ENCODE assay signal across 19 cellular contexts in genomic region chr12:94203796-94204195, GRCh38. TPM values are rescaled to one million over a fixed set of nuclear protein-coding genes. Genes with fewer than 3 reads are reported as not detected.
DNase-seq lines count a peak whose midpoint lies in the region; ATAC-seq, FAIRE-seq and TF ChIP-seq lines count a peak whose summit lies in the region.
"Had no signal": no experiment of that assay in that cellular context is flagged by ENCODE, and none has a peak within 500 bp of the region (broad histone marks: within the 10 kb centered on the region; RNA-seq: fewer than 3 reads in every experiment).

No MANE protein-coding gene starts in this region.

- H3F3A ChIP-seq in DOHH2 (ENCODE audit: control insufficient read depth, insufficient read depth), result peaks cover 11% of the 10 kb centered on the region

- H3K79me2 ChIP-seq in DOHH2 (ENCODE audit: control insufficient read depth, low read length), result no peaks in the 10 kb centered on the region

- H3K36me3 Mint-ChIP-seq in activated T-helper 17 cell treated with anti-CD3 and anti-CD28 coated beads, Interleukin-2, amount 50 U/mL, for 72 hours (ENCODE audit: low read depth), result no peaks in the 10 kb centered on the region
- peaks cover 5% of the 10 kb centered on the region for H3K36me3 Mint-ChIP-seq in natural killer cell treated with Interleukin-12 subunit alpha and Interleukin-12 subunit beta and Interleukin-15 and Interleukin-18, amount 100 ng/mL, for 72 hours

- H3K4me1 ChIP-seq in DOHH2 (ENCODE audit: control insufficient read depth, low read length) (peaks cover 68% of the 10 kb centered on the region), HUES64 (ENCODE audit: insufficient read depth, low read length) (peaks cover 11% of the 10 kb centered on the region), tibial artery (peaks cover 0 to 14% (median 12%) of the 10 kb centered on the region in 4 donors)
- H3K4me1 ChIP-seq: Caco-2, thyroid gland had no signal

- DNase-seq in natural killer cell treated with Interleukin-12 subunit alpha and Interleukin-12 subunit beta and Interleukin-15 and Interleukin-18, amount 100 ng/mL, for 72 hours (ENCODE audit: low spot score), result no peak
- DNase-seq in NCI-H1417 treated with DMSO at 0.1 percent for 48 hours (lab: John Stamatoyannopoulos, UW) (no peak), D721Med (ENCODE audit: insufficient read length, low spot score) (no peak), tibial artery (no peak)
- DNase-seq: activated naive CD4-positive, alpha-beta T cell treated with anti-CD3 and anti-CD28 coated beads for 36 hours; Caco-2; colonic mucosa; heart left ventricle; NCI-H1694; NCI-H774; thyroid gland had no signal

- no peak overlapping the region for H3K9ac ChIP-seq in HUES64 (ENCODE audit: low read depth, low read length)

- FAIRE-seq in D721Med (lab: Jason Lieb, UNC), result no peak
- FAIRE-seq: endothelial cell of umbilical vein, H54, HepG2 had no signal

- intact Hi-C loops in tibial artery (cut with DNase I; ENCODE audit: low total_unique reads), result no loop called here

- ATAC-seq in activated T-helper 17 cell treated with anti-CD3 and anti-CD28 coated beads, Interleukin-2, amount 50 U/mL, for 72 hours (replicated peaks), result no peak
- ATAC-seq in natural killer cell treated with Interleukin-12 subunit alpha and Interleukin-12 subunit beta and Interleukin-15 and Interleukin-18, amount 100 ng/mL, for 72 hours, result no peak
- ATAC-seq: heart left ventricle, HepG2 had no signal

- peaks cover 4% of the 10 kb centered on the region for H3K9me3 Mint-ChIP-seq in activated T-helper 17 cell treated with anti-CD3 and anti-CD28 coated beads, Interleukin-2, amount 50 U/mL, for 72 hours
- peaks cover 3% of the 10 kb centered on the region for H3K9me3 Mint-ChIP-seq in natural killer cell treated with Interleukin-12 subunit alpha and Interleukin-12 subunit beta and Interleukin-15 and Interleukin-18, amount 100 ng/mL, for 72 hours
- H3K9me3 Mint-ChIP-seq: activated naive CD4-positive, alpha-beta T cell treated with anti-CD3 and anti-CD28 coated beads for 36 hours had no signal

- WGBS in HUES64, result 76% methylated on average over 5 of the region's 5 CpGs

- H3K9me3 ChIP-seq in DOHH2 (ENCODE audit: control insufficient read depth, insufficient read depth, low read length) (no peaks in the 10 kb centered on the region), HUES64 (ENCODE audit: insufficient read depth, low read depth, low read length) (no peaks in the 10 kb centered on the region), tibial artery (no peaks in the 10 kb centered on the region)
- H3K9me3 ChIP-seq: Caco-2, colonic mucosa, heart left ventricle, right atrium auricular region, thyroid gland had no signal

- no peaks in the 10 kb centered on the region for H3K9me2 ChIP-seq in DOHH2 (replicated peaks; ENCODE audit: control insufficient read depth, low read length)

- H3K27me3 ChIP-seq in DOHH2 (ENCODE audit: control insufficient read depth, low read length) (no peaks in the 10 kb centered on the region), HUES64 (ENCODE audit: insufficient read depth, low read length) (no peaks in the 10 kb centered on the region), tibial artery (no peaks in the 10 kb centered on the region)
- H3K27me3 ChIP-seq: colonic mucosa, heart left ventricle, right atrium auricular region, thyroid gland had no signal

- H3K27ac Mint-ChIP-seq in activated T-helper 17 cell treated with anti-CD3 and anti-CD28 coated beads, Interleukin-2, amount 50 U/mL, for 72 hours, result no peak overlapping the region
- H3K27ac Mint-ChIP-seq in natural killer cell treated with Interleukin-12 subunit alpha and Interleukin-12 subunit beta and Interleukin-15 and Interleukin-18, amount 100 ng/mL, for 72 hours, result peak overlapping the region; percentile 99

- H3K4me2 ChIP-seq in DOHH2 (ENCODE audit: low read length), result peak overlapping the region; percentile 81

- peaks cover 50% of the 10 kb centered on the region for H3K4me1 Mint-ChIP-seq in activated T-helper 17 cell treated with anti-CD3 and anti-CD28 coated beads, Interleukin-2, amount 50 U/mL, for 72 hours
- H3K4me1 Mint-ChIP-seq in natural killer cell treated with Interleukin-12 subunit alpha and Interleukin-12 subunit beta and Interleukin-15 and Interleukin-18, amount 100 ng/mL, for 72 hours (ENCODE audit: low read depth in 2 of 2), result peaks cover 53 to 74% of the 10 kb centered on the region in 2 donors

- no peaks in the 10 kb centered on the region for H4K20me1 ChIP-seq in DOHH2 (ENCODE audit: control insufficient read depth, insufficient read depth, low read depth, low read length)

- H3K27ac ChIP-seq in DOHH2 (ENCODE audit: low read depth, low read length) (peak overlapping the region; percentile 7; the same call in 1 of the 2 replicates), HUES64 (ENCODE audit: low read depth, low read length) (peak overlapping the region; percentile 6; the same call in 1 of the 2 replicates), tibial artery (no peak overlapping the region)
- H3K27ac ChIP-seq: colonic mucosa, right atrium auricular region, SK-N-MC, thyroid gland had no signal

- peak overlapping the region; percentile 54 for H3K4me3 Mint-ChIP-seq in activated T-helper 17 cell treated with anti-CD3 and anti-CD28 coated beads, Interleukin-2, amount 50 U/mL, for 72 hours
- peak overlapping the region; percentile 88 for H3K4me3 Mint-ChIP-seq in natural killer cell treated with Interleukin-12 subunit alpha and Interleukin-12 subunit beta and Interleukin-15 and Interleukin-18, amount 100 ng/mL, for 72 hours

- no peaks in the 10 kb centered on the region for H3K36me3 ChIP-seq in DOHH2 (ENCODE audit: control insufficient read depth, low read length)
- no peaks in the 10 kb centered on the region for H3K36me3 ChIP-seq in HUES64 (ENCODE audit: insufficient read depth, low read length)
- H3K36me3 ChIP-seq in tibial artery, result no peaks in the 10 kb centered on the region
- H3K36me3 ChIP-seq: colonic mucosa, heart left ventricle, right atrium auricular region, thyroid gland had no signal

- no peak for TF ChIP-seq CTCF in DOHH2 (IDR thresholded peaks at IDR 0.05; ENCODE audit: low read depth, low read length, poor library complexity, severe bottlenecking)
- no peak for TF ChIP-seq CTCF in D721Med (IDR thresholded peaks at IDR 0.05; ENCODE audit: insufficient read depth, missing control alignments)
- no peak for TF ChIP-seq CTCF in tibial artery (IDR thresholded peaks at IDR 0.05)

- H3K4me3 ChIP-seq in DOHH2 (ENCODE audit: low read length) (no peak overlapping the region), HUES64 (ENCODE audit: low read length) (no peak overlapping the region), tibial artery (no peak overlapping the region)
- H3K4me3 ChIP-seq: colonic mucosa, heart left ventricle, right atrium auricular region, SK-N-MC, thyroid gland had no signal

- no peaks in the 10 kb centered on the region for H3K27me3 Mint-ChIP-seq in activated T-helper 17 cell treated with anti-CD3 and anti-CD28 coated beads, Interleukin-2, amount 50 U/mL, for 72 hours
- H3K27me3 Mint-ChIP-seq in natural killer cell treated with Interleukin-12 subunit alpha and Interleukin-12 subunit beta and Interleukin-15 and Interleukin-18, amount 100 ng/mL, for 72 hours, result no peaks in the 10 kb centered on the region

RNA-seq across cellular contexts. Expression of gene PLXNC1, which starts 55.4 kb away (rescaled TPM):
- polyA plus RNA-seq in HUES64 (2013, experiment 1 of 2), result 1.4 TPM
- polyA plus RNA-seq in HUES64 (2013, experiment 2 of 2), result 1.3 TPM
- total RNA-seq in activated T-helper 17 cell treated with anti-CD3 and anti-CD28 coated beads, Interleukin-2, amount 50 U/mL, for 72 hours, result 1 to 10 TPM; 4.9 to 7.5 TPM
- 10 to 100 TPM; 14.7 to 20.6 TPM for total RNA-seq in natural killer cell treated with Interleukin-12 subunit alpha and Interleukin-12 subunit beta and Interleukin-15 and Interleukin-18, amount 100 ng/mL, for 72 hours
- polyA plus RNA-seq: endothelial cell of umbilical vein had no signal

Comparison
In these comparisons a context has a peak if more than half of its experiments do, and no peak if none do; other contexts are left out.
1. H3K27ac ChIP-seq: peak in DOHH2 (single experiment) and HUES64 (single experiment); none in tibial artery (0 of 2).